In genomic region chr10:31318854-31319601, GRCh38 we compare ENCODE assay signal across 8 cellular contexts. TPM values are rescaled to one million over a fixed set of nuclear protein-coding genes. Genes with fewer than 3 reads are reported as not detected.
DNase-seq lines count a peak whose midpoint lies in the region; ATAC-seq and TF ChIP-seq lines count a peak whose summit lies in the region.

Gene ZEB1 (plus strand): TSS chr10:31319216. CDS start chr10:31319235, 19 bp downstream.

- peak; percentile 49; the same call in 2 of the 3 replicates for TF ChIP-seq CTCF in GM12872 (IDR thresholded peaks at IDR 0.05; ENCODE audit: insufficient read depth, low read depth, low read length)
- peak; percentile 15 to 67 (median 60) for TF ChIP-seq CTCF in uterus (IDR thresholded peaks at IDR 0.05)

- peak within 1 kb of the TSS; percentile 100 for H3K27ac ChIP-seq in right cardiac atrium (ENCODE audit: low read length)
- peak within 1 kb of the TSS; percentile 97 to 99 for H3K27ac ChIP-seq in uterus

- peak; percentile 79 to 92 (median 86) for DNase-seq in NCI-H1417 (lab: John Stamatoyannopoulos, UW)
- DNase-seq in T-helper 1 cell, result peak; percentile 84 to 94 (median 89)
- DNase-seq in amniotic stem cell (lab: John Stamatoyannopoulos, UW), result peak; percentile 82
- peak; percentile 90 to 93 (median 91) for DNase-seq in right cardiac atrium
- DNase-seq in putamen (ENCODE audit: low spot score), result peak; percentile 82
- DNase-seq in uterus, result peak; percentile 86 to 95

- ATAC-seq in HG02642 (IDR thresholded peaks at IDR 0.05; ENCODE audit: poor library complexity, unreplicated experiment), result peak; percentile 42
- peak; percentile 78 for ATAC-seq in right cardiac atrium

- H3K27me3 ChIP-seq in right cardiac atrium (ENCODE audit: control insufficient read depth, insufficient read depth), result no peaks in the 10 kb centered on the region
- H3K27me3 ChIP-seq in uterus, result no peaks in the 10 kb centered on the region

- under 1% methylated on average over 71 of the region's 71 CpGs for WGBS in right cardiac atrium

- peak; percentile 37 to 48 for TF ChIP-seq POLR2A in uterus (IDR thresholded peaks at IDR 0.05)

- H3K36me3 ChIP-seq in uterus, result no peaks in the 10 kb centered on the region

- H3K9me3 ChIP-seq in right cardiac atrium (ENCODE audit: control insufficient read depth, low read length) (no peaks in the 10 kb centered on the region), uterus (no peaks in the 10 kb centered on the region)

- intact Hi-C loops in right cardiac atrium (cut with DNase I), result loop anchor here in 3 of 4 donors (5.0 to 10.0 kb wide), 4 partner anchors 184 to 537 kb away; partner anchors contain the start of gene ZNF438 (in 1 of the 3)
- intact Hi-C loops in uterus (cut with DNase I; ENCODE audit: low total_unique reads), result loop anchor here (5.0 kb wide), 1 partner anchor 537 kb away; no protein-coding TSS in a partner anchor

- H3K4me3 ChIP-seq in right cardiac atrium (ENCODE audit: low read length) (peak within 1 kb of the TSS; percentile 96), uterus (peak within 1 kb of the TSS; percentile 91 to 93)

- H3K4me1 ChIP-seq in right cardiac atrium (ENCODE audit: control insufficient read depth, insufficient read depth, low read length) (no peaks in the 10 kb centered on the region), uterus (no peaks in the 10 kb centered on the region)

RNA-seq across cellular contexts. Expression of gene ZEB1, which starts in this region (rescaled TPM):
- 10 to 100 TPM; 64.9 to 72.8 (median 69.2) TPM for total RNA-seq in right cardiac atrium
- polyA plus RNA-seq in right cardiac atrium, result 13.9 TPM
- 100 to 1,000 TPM in 3 of 4 donors, 10 to 100 TPM in 1; 97.6 to 229 (median 210) TPM for total RNA-seq in uterus

Comparison
In these comparisons a context has a peak if more than half of its experiments do, and no peak if none do; other contexts are left out.
1. Peak in every context shown above with its lines: DNase-seq, ATAC-seq, H3K4me3 ChIP-seq and H3K27ac ChIP-seq.